ENCODE assay signal across 1 cellular context in the genomic region with DNA sequence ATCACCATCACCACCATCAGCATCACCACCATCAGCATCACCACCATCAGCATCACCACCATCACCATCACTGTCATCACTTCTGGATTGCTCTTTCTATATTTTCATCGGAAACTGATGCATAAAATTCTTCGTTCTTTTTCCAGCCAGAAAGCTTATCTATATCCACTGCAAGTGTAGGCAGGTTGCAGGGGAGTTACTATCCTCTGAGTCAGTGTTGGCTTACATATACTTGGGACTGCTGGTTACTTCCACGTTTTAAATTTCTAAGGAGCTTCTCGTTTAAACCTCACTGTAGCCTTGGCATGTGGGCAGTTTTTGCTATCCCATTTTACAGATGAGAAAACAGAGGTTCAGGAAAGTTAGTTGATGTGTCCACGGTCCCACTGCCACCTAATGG.
TF ChIP-seq lines count a peak whose summit lies in the region.

No MANE protein-coding gene starts in this region.

TF ChIP-seq in GM23338, 12 proteins besides CTCF, POLR2A, EP300 and RAD21 (continued from another document):
- TF ChIP-seq ZNF462 (CRISPR knock-in tag; IDR thresholded peaks at IDR 0.05) (no peak), POLR2AphosphoS5 (IDR thresholded peaks at IDR 0.05; ENCODE audit: low read depth) (no peak), REST (IDR thresholded peaks at IDR 0.05; ENCODE audit: unreplicated experiment) (no peak), ZNF331 (CRISPR knock-in tag; IDR thresholded peaks at IDR 0.05; ENCODE audit: low read depth) (no peak), NANOG (IDR thresholded peaks at IDR 0.05; ENCODE audit: borderline replicate concordance) (no peak), STAT1 (IDR thresholded peaks at IDR 0.05; ENCODE audit: unreplicated experiment) (no peak), EZH2 (IDR thresholded peaks at IDR 0.05; ENCODE audit: low read depth, unreplicated experiment) (no peak), CREB1 (CRISPR knock-in tag; IDR thresholded peaks at IDR 0.05; ENCODE audit: low read depth) (no peak)
TF ChIP-seq in GM23338: peak in this region for 0.
